Comparison of ENCODE assay signal across 27 cellular contexts in genomic region chr3:174302746-174303315, GRCh38.
DNase-seq lines count a peak whose midpoint lies in the region; ATAC-seq, FAIRE-seq and TF ChIP-seq lines count a peak whose summit lies in the region.
"Had no signal": no experiment of that assay in that cellular context is flagged by ENCODE, and none has a peak within 500 bp of the region (broad histone marks: within the 10 kb centered on the region; RNA-seq: fewer than 3 reads in every experiment).

No MANE protein-coding gene starts in this region.

- H3K14ac ChIP-seq in H1 (ENCODE audit: insufficient read length) (no peak overlapping the region), trophoblast cell (ENCODE audit: low read length) (no peak overlapping the region)

- H2AFZ ChIP-seq in GM23338 (peak overlapping the region; percentile 64; the same call in 1 of the 2 replicates), H1 (ENCODE audit: low read length) (peak overlapping the region; percentile 94), trophoblast cell (ENCODE audit: insufficient read depth, low read length, poor library complexity) (no peak overlapping the region)

- no peak for TF ChIP-seq RAD21 in H1 (IDR thresholded peaks at IDR 0.05 in 1 of 2, conservative IDR thresholded peaks at IDR 0.05 in 1 of 2; ENCODE audit: low read depth in 2 of 2, low read length in 2 of 2)

- H4K12ac ChIP-seq in trophoblast cell (ENCODE audit: low read depth, low read length): no peak overlapping the region

- no peaks in the 10 kb centered on the region for H3K79me2 ChIP-seq in GM23338 (replicated peaks; ENCODE audit: insufficient read depth)
- no peaks in the 10 kb centered on the region for H3K79me2 ChIP-seq in H1 (ENCODE audit: control insufficient read depth in 1 of 2, insufficient read depth in 2 of 2, low read length in 2 of 2)
- no peaks in the 10 kb centered on the region for H3K79me2 ChIP-seq in trophoblast cell (ENCODE audit: control insufficient read depth, insufficient read depth, low read length, poor library complexity)

- WGBS in H1 (ENCODE audit: extremely low coverage in 1 of 2, insufficient coverage in 1 of 2, insufficient read length in 1 of 2, insufficient replicate concordance in 2 of 2, low coverage in 1 of 2, low lambda C conversion rate in 2 of 2, missing lambda C conversion rate in 1 of 2), 2 experiments: 82% methylated on average over 1 of the region's 1 CpG; no CpG with 5 or more reads in 1 of the 2 experiments
- no CpG with 5 or more reads among the region's 1 CpG for WGBS in trophoblast cell (ENCODE audit: extremely low coverage, insufficient coverage, insufficient read length)

- H3K79me1 ChIP-seq in H1 (ENCODE audit: low read depth, low read length) (no peaks in the 10 kb centered on the region), trophoblast cell (ENCODE audit: low read length) (no peaks in the 10 kb centered on the region)

- no peak for TF ChIP-seq EP300 in H1 (IDR thresholded peaks at IDR 0.05; ENCODE audit: borderline replicate concordance in 1 of 2, low read depth in 2 of 2, low read length in 2 of 2)

- no peak for TF ChIP-seq CTCF in GM23338 (conservative IDR thresholded peaks at IDR 0.05; ENCODE audit: low read depth in 2 of 2)
- no peak for TF ChIP-seq CTCF in HEK293 (tag by site-specific recombination; IDR thresholded peaks at IDR 0.05)
- TF ChIP-seq CTCF in H1 (IDR thresholded peaks at IDR 0.05; ENCODE audit: control extremely low read depth in 1 of 3, insufficient read depth in 1 of 3, low read depth in 1 of 3, low read length in 3 of 3): no peak

- H3K23ac ChIP-seq in H1 (ENCODE audit: insufficient read length) (no peak overlapping the region), trophoblast cell (ENCODE audit: low read length) (peak overlapping the region; percentile 22)

- H2BK120ac ChIP-seq in H1 (replicated peaks; ENCODE audit: low read depth, low read length): no peak overlapping the region
- no peak overlapping the region for H2BK120ac ChIP-seq in trophoblast cell (ENCODE audit: insufficient read depth, low read length, poor library complexity)

- no peak overlapping the region for H3K18ac ChIP-seq in H1 (ENCODE audit: extremely low read depth, low read length)
- no peak overlapping the region for H3K18ac ChIP-seq in trophoblast cell (ENCODE audit: low read length)

- no peak for DNase-seq in GM23338 (ENCODE audit: low spot score)
- DNase-seq in H1 (ENCODE audit: low read depth in 1 of 2, low spot score in 2 of 2): no peak
- peak; percentile 68 to 79 for DNase-seq in trophoblast cell
- no peak for DNase-seq in activated naive CD8-positive, alpha-beta T cell treated with anti-CD3 and anti-CD28 coated beads for 36 hours
- DNase-seq in midbrain (lab: John Stamatoyannopoulos, UW): no peak
- DNase-seq in stimulated activated naive CD8-positive, alpha-beta T cell treated with anti-CD3 and anti-CD28 coated beads, Interleukin-15, amount 100 ng/mL, for 72 hours: no peak
- DNase-seq: AML-193; CD4-positive, alpha-beta memory T cell; CD4-positive, CD25-positive, alpha-beta regulatory T cell; CD8-positive, alpha-beta memory T cell; COR-L47; DMS 273 treated with DMSO at 0.1 percent for 48 hours; DMS153; DMS53; DMS79; DND-41; EL; GDM1 had no signal

- no peak overlapping the region; the same call in 1 of the 2 replicates for H2BK15ac ChIP-seq in H1 (ENCODE audit: low read length)

- no peaks in the 10 kb centered on the region for H4K20me1 ChIP-seq in GM23338 (replicated peaks; ENCODE audit: insufficient read depth)
- no peaks in the 10 kb centered on the region for H4K20me1 ChIP-seq in H1 (replicated peaks in 1 of 2; ENCODE audit: control insufficient read depth in 1 of 2, insufficient read depth in 2 of 2, low read length in 2 of 2)
- H4K20me1 ChIP-seq: BLaER1 treated with 17β-estradiol and CSF1 and Interleukin-3, amounts not matched to agents 10 nM and 100 nM had no signal

- H4K8ac ChIP-seq in H1 (ENCODE audit: extremely low read depth, insufficient read depth, low read length): no peak overlapping the region
- no peak overlapping the region for H4K8ac ChIP-seq in trophoblast cell (ENCODE audit: low read depth, low read length)

- no peaks in the 10 kb centered on the region for H3K36me3 Mint-ChIP-seq in GM23338 (ENCODE audit: low read depth)
- no peaks in the 10 kb centered on the region for H3K36me3 Mint-ChIP-seq in activated naive CD8-positive, alpha-beta T cell treated with anti-CD3 and anti-CD28 coated beads for 36 hours
- H3K36me3 Mint-ChIP-seq: CD4-positive, alpha-beta memory T cell; CD4-positive, CD25-positive, alpha-beta regulatory T cell; CD8-positive, alpha-beta memory T cell had no signal

- no peak overlapping the region for H3K27ac ChIP-seq in GM23338 (ENCODE audit: low read depth)
- H3K27ac ChIP-seq in HEK293 (ENCODE audit: extremely low read depth, low read depth, low read length): no peak overlapping the region
- H3K27ac ChIP-seq in H1 (ENCODE audit: low read depth, low read length): no peak overlapping the region
- H3K27ac ChIP-seq in trophoblast cell (ENCODE audit: low read depth, low read length): no peak overlapping the region
- H3K27ac ChIP-seq: 22Rv1; A549; BLaER1 treated with 17β-estradiol and CSF1 and Interleukin-3, amounts not matched to agents 10 nM and 100 nM; C4-2B had no signal

- H3K4me3 ChIP-seq in GM23338: no peak overlapping the region
- H3K4me3 ChIP-seq in HEK293 (ENCODE audit: low read depth, low read length): no peak overlapping the region
- no peak overlapping the region for H3K4me3 ChIP-seq in H1 (ENCODE audit: extremely low read depth in 1 of 4, insufficient read depth in 2 of 4, low read depth in 3 of 4, low read length in 4 of 4)
- no peak overlapping the region for H3K4me3 ChIP-seq in trophoblast cell (ENCODE audit: low read depth, low read length)
- H3K4me3 ChIP-seq: A549; BLaER1 treated with 17β-estradiol and CSF1 and Interleukin-3, amounts not matched to agents 10 nM and 100 nM; GM12878 had no signal

- H3K4me2 ChIP-seq in GM23338 (no peak overlapping the region), H1 (ENCODE audit: insufficient read depth in 1 of 2, low read depth in 2 of 2, low read length in 2 of 2) (no peak overlapping the region), trophoblast cell (ENCODE audit: low read length) (no peak overlapping the region)
- H3K4me2 ChIP-seq: A549; BLaER1 treated with 17β-estradiol and CSF1 and Interleukin-3, amounts not matched to agents 10 nM and 100 nM had no signal

- no peak overlapping the region for H4K91ac ChIP-seq in H1 (replicated peaks; ENCODE audit: insufficient read length, low read length)
- no peak overlapping the region for H4K91ac ChIP-seq in trophoblast cell (ENCODE audit: low read depth, low read length)

- H3K36me3 ChIP-seq in GM23338 (ENCODE audit: insufficient read depth) (no peaks in the 10 kb centered on the region), HEK293 (ENCODE audit: control insufficient read depth in 2 of 2, insufficient read depth in 1 of 2, low read length in 2 of 2) (no peaks in the 10 kb centered on the region), H1 (ENCODE audit: control insufficient read depth in 2 of 4, insufficient read depth in 4 of 4, low read length in 3 of 4) (no peaks in the 10 kb centered on the region), trophoblast cell (ENCODE audit: control insufficient read depth in 1 of 2, insufficient read depth in 2 of 2, low read length in 2 of 2) (no peaks in the 10 kb centered on the region)
- H3K36me3 ChIP-seq: BLaER1 treated with 17β-estradiol and CSF1 and Interleukin-3, amounts not matched to agents 10 nM and 100 nM had no signal

- no peak overlapping the region for H2AK5ac ChIP-seq in H1 (ENCODE audit: low read depth, low read length)
- no peak overlapping the region for H2AK5ac ChIP-seq in trophoblast cell (ENCODE audit: low read length)

- no peak overlapping the region for H3K56ac ChIP-seq in H1 (replicated peaks; ENCODE audit: insufficient read length, low read depth, low read length)

- CTCF ChIA-PET in HEK293 (lab: Yijun Ruan, JAX): no interaction called here
- CTCF ChIA-PET in H1 (lab: Charles Lee; ENCODE audit: partially characterized antibody): interaction anchor here (0.6 to 1.8 kb wide), 3 partner anchors 11 to 576 kb away, joined by 3 to 6 read pairs (median 5); no protein-coding TSS in a partner anchor

- no peak for TF ChIP-seq POLR2A in H1 (IDR thresholded peaks at IDR 0.05; ENCODE audit: control extremely low read depth in 1 of 2, low read depth in 2 of 2, low read length in 2 of 2)

- no peaks in the 10 kb centered on the region for H3K27me3 Mint-ChIP-seq in GM23338 (ENCODE audit: insufficient read depth, low read depth, poor library complexity)
- H3K27me3 Mint-ChIP-seq in activated naive CD8-positive, alpha-beta T cell treated with anti-CD3 and anti-CD28 coated beads for 36 hours: peaks cover 4% of the 10 kb centered on the region
- H3K27me3 Mint-ChIP-seq in stimulated activated naive CD8-positive, alpha-beta T cell treated with anti-CD3 and anti-CD28 coated beads, Interleukin-15, amount 100 ng/mL, for 72 hours: no peaks in the 10 kb centered on the region
- H3K27me3 Mint-ChIP-seq: B cell; CD4-positive, CD25-positive, alpha-beta regulatory T cell had no signal

- H3K27ac Mint-ChIP-seq in GM23338: no peak overlapping the region
- no peak overlapping the region for H3K27ac Mint-ChIP-seq in activated naive CD8-positive, alpha-beta T cell treated with anti-CD3 and anti-CD28 coated beads for 36 hours
- H3K27ac Mint-ChIP-seq in stimulated activated naive CD8-positive, alpha-beta T cell treated with anti-CD3 and anti-CD28 coated beads, Interleukin-15, amount 100 ng/mL, for 72 hours: no peak overlapping the region
- H3K27ac Mint-ChIP-seq: B cell; CD4-positive, alpha-beta memory T cell; CD4-positive, CD25-positive, alpha-beta regulatory T cell; CD8-positive, alpha-beta memory T cell had no signal

- POLR2A ChIA-PET in HEK293 (lab: Yijun Ruan, JAX): no interaction called here
- POLR2A ChIA-PET in H1 (lab: Charles Lee; ENCODE audit: partially characterized antibody): interaction anchor here (0.6 kb wide), 1 partner anchor 51 kb away, joined by 3 read pairs; no protein-coding TSS in a partner anchor

- H3K23me2 ChIP-seq in H1 (ENCODE audit: low read depth, low read length): no peaks in the 10 kb centered on the region

- H3K4me1 Mint-ChIP-seq in GM23338: peaks cover 9% of the 10 kb centered on the region; the same call in 2 of the 3 replicates
- H3K4me1 Mint-ChIP-seq in activated naive CD8-positive, alpha-beta T cell treated with anti-CD3 and anti-CD28 coated beads for 36 hours: no peaks in the 10 kb centered on the region
- no peaks in the 10 kb centered on the region for H3K4me1 Mint-ChIP-seq in stimulated activated naive CD8-positive, alpha-beta T cell treated with anti-CD3 and anti-CD28 coated beads, Interleukin-15, amount 100 ng/mL, for 72 hours
- H3K4me1 Mint-ChIP-seq: B cell; CD4-positive, alpha-beta memory T cell; CD4-positive, CD25-positive, alpha-beta regulatory T cell; CD8-positive, alpha-beta memory T cell had no signal

- no peak overlapping the region for H3K9ac ChIP-seq in H1 (replicated peaks in 1 of 4; ENCODE audit: extremely low read depth in 1 of 4, low read depth in 3 of 4, low read length in 3 of 4)
- no peak overlapping the region for H3K9ac ChIP-seq in trophoblast cell (ENCODE audit: low read length)
- H3K9ac ChIP-seq: BLaER1 treated with 17β-estradiol and CSF1 and Interleukin-3, amounts not matched to agents 10 nM and 100 nM had no signal

- FAIRE-seq in H1 (lab: Jason Lieb, UNC): no peak
- FAIRE-seq: A549, GM12878, GM12892, GM18507 had no signal

- H3F3A ChIP-seq in GM23338 (replicated peaks; ENCODE audit: low read depth): no peaks in the 10 kb centered on the region

- H3K9me3 ChIP-seq in HEK293 (ENCODE audit: control insufficient read depth, insufficient read depth, low read depth, low read length): no peaks in the 10 kb centered on the region
- no peaks in the 10 kb centered on the region for H3K9me3 ChIP-seq in H1 (ENCODE audit: insufficient read depth in 2 of 2, low read depth in 1 of 2, low read length in 1 of 2)
- no peaks in the 10 kb centered on the region for H3K9me3 ChIP-seq in trophoblast cell (ENCODE audit: insufficient read depth, low read depth, low read length)
- H3K9me3 ChIP-seq: A549; BLaER1 treated with 17β-estradiol and CSF1 and Interleukin-3, amounts not matched to agents 10 nM and 100 nM had no signal

- H3K9me3 Mint-ChIP-seq in GM23338: no peaks in the 10 kb centered on the region
- peaks cover 2% of the 10 kb centered on the region for H3K9me3 Mint-ChIP-seq in activated naive CD8-positive, alpha-beta T cell treated with anti-CD3 and anti-CD28 coated beads for 36 hours
- peaks cover 6 to 7% of the 10 kb centered on the region in 2 donors for H3K9me3 Mint-ChIP-seq in stimulated activated naive CD8-positive, alpha-beta T cell treated with anti-CD3 and anti-CD28 coated beads, Interleukin-15, amount 100 ng/mL, for 72 hours

- H2BK5ac ChIP-seq in H1 (ENCODE audit: low read depth, low read length) (no peak overlapping the region), trophoblast cell (ENCODE audit: low read depth, low read length, poor library complexity) (no peak overlapping the region)

- H3K27me3 ChIP-seq in GM23338 (ENCODE audit: insufficient read depth) (no peaks in the 10 kb centered on the region), H1 (replicated peaks in 1 of 4; ENCODE audit: control insufficient read depth in 3 of 4, extremely low read depth in 1 of 4, insufficient read depth in 3 of 4, low read length in 3 of 4) (no peaks in the 10 kb centered on the region), trophoblast cell (ENCODE audit: insufficient read depth, low read length) (no peaks in the 10 kb centered on the region)
- H3K27me3 ChIP-seq: BLaER1 treated with 17β-estradiol and CSF1 and Interleukin-3, amounts not matched to agents 10 nM and 100 nM had no signal

- H2BK20ac ChIP-seq in H1 (ENCODE audit: low read length): 0 out of 2 replicates have a peak overlapping the region, but pooled peaks have one; percentile 16

- no peak overlapping the region for H3K4me3 Mint-ChIP-seq in GM23338
- no peak overlapping the region for H3K4me3 Mint-ChIP-seq in activated naive CD8-positive, alpha-beta T cell treated with anti-CD3 and anti-CD28 coated beads for 36 hours
- H3K4me3 Mint-ChIP-seq in stimulated activated naive CD8-positive, alpha-beta T cell treated with anti-CD3 and anti-CD28 coated beads, Interleukin-15, amount 100 ng/mL, for 72 hours: no peak overlapping the region
- H3K4me3 Mint-ChIP-seq: B cell; CD4-positive, alpha-beta memory T cell; CD4-positive, CD25-positive, alpha-beta regulatory T cell; CD8-positive, alpha-beta memory T cell had no signal

- H2BK12ac ChIP-seq in H1 (ENCODE audit: low read depth, low read length): no peak overlapping the region
- H2BK12ac ChIP-seq in trophoblast cell (ENCODE audit: low read length): no peak overlapping the region

- H3K4ac ChIP-seq in H1 (replicated peaks; ENCODE audit: insufficient read length, low read depth, low read length) (no peak overlapping the region), trophoblast cell (ENCODE audit: low read depth, low read length) (no peak overlapping the region)

- peaks cover 5% of the 10 kb centered on the region; the same call in 1 of the 2 replicates for H3K9me2 ChIP-seq in GM23338 (ENCODE audit: insufficient read depth)

- H4K5ac ChIP-seq in H1 (ENCODE audit: insufficient read length, low read depth, low read length): no peak overlapping the region

- no peak for ATAC-seq in GM23338
- ATAC-seq in stimulated activated naive CD8-positive, alpha-beta T cell treated with anti-CD3 and anti-CD28 coated beads, Interleukin-15, amount 100 ng/mL, for 72 hours: no peak
- ATAC-seq: A549, GM12878 had no signal

- no peaks in the 10 kb centered on the region for H3K4me1 ChIP-seq in GM23338 (ENCODE audit: insufficient read depth)
- no peaks in the 10 kb centered on the region for H3K4me1 ChIP-seq in HEK293 (ENCODE audit: control insufficient read depth, insufficient read depth, low read length)
- H3K4me1 ChIP-seq in H1 (replicated peaks in 1 of 4; ENCODE audit: control insufficient read depth in 3 of 4, insufficient read depth in 4 of 4, low read length in 3 of 4): no peaks in the 10 kb centered on the region
- H3K4me1 ChIP-seq in trophoblast cell (ENCODE audit: control insufficient read depth in 1 of 2, insufficient read depth in 2 of 2, low read length in 2 of 2): no peaks in the 10 kb centered on the region
- H3K4me1 ChIP-seq: A549; BLaER1 treated with 17β-estradiol and CSF1 and Interleukin-3, amounts not matched to agents 10 nM and 100 nM had no signal

Comparison
In these comparisons a context has a peak if more than half of its experiments do, and no peak if none do; other contexts are left out.
1. DNase-seq: peak in trophoblast cell (2 of 2); none in GM23338 (single experiment), H1 (0 of 2), activated naive CD8-positive, alpha-beta T cell treated with anti-CD3 and anti-CD28 coated beads for 36 hours (single experiment), midbrain (single experiment) and stimulated activated naive CD8-positive, alpha-beta T cell treated with anti-CD3 and anti-CD28 coated beads, Interleukin-15, amount 100 ng/mL, for 72 hours (0 of 2).